In genomic region chr7:85322252-85322651, GRCh38 we compare ENCODE assay signal across 2 cellular contexts.
TF ChIP-seq lines count a peak whose summit lies in the region.

No MANE protein-coding gene starts in this region.

TF ChIP-seq in HEK293T, 16 proteins besides CTCF, POLR2A, EP300 and RAD21 (continued from another document):
- TF ChIP-seq, protein P1, sequence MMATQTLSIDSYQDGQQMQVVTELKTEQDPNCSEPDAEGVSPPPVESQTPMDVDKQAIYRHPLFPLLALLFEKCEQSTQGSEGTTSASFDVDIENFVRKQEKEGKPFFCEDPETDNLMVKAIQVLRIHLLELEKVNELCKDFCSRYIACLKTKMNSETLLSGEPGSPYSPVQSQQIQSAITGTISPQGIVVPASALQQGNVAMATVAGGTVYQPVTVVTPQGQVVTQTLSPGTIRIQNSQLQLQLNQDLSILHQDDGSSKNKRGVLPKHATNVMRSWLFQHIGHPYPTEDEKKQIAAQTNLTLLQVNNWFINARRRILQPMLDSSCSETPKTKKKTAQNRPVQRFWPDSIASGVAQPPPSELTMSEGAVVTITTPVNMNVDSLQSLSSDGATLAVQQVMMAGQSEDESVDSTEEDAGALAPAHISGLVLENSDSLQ (IDR thresholded peaks at IDR 0.05) = peak; percentile 75

TF ChIP-seq in H1, 55 proteins besides CTCF, POLR2A, EP300 and RAD21 (continued from another document):
- TF ChIP-seq YY1 (IDR thresholded peaks at IDR 0.05; ENCODE audit: low read depth, low read length) (no peak), CHD1 (IDR thresholded peaks at IDR 0.05; ENCODE audit: low read depth, low read length) (no peak), RXRA (IDR thresholded peaks at IDR 0.05; ENCODE audit: insufficient read depth, low read depth, low read length) (no peak), RBBP5 (IDR thresholded peaks at IDR 0.05; ENCODE audit: borderline replicate concordance, low read depth, low read length) (no peak), CHD7 (IDR thresholded peaks at IDR 0.05; ENCODE audit: insufficient replicate concordance, low read length) (no peak), EZH2 (IDR thresholded peaks at IDR 0.05; ENCODE audit: low read depth, low read length, severe bottlenecking) (no peak), SRF (IDR thresholded peaks at IDR 0.05; ENCODE audit: low read depth, low read length) (no peak), SIN3A (conservative IDR thresholded peaks at IDR 0.05 in 1 of 2, IDR thresholded peaks at IDR 0.05 in 1 of 2; ENCODE audit: low read depth in 1 of 2, low read length in 2 of 2) (no peak), SP2 (IDR thresholded peaks at IDR 0.05; ENCODE audit: low read length) (no peak), SUZ12 (IDR thresholded peaks at IDR 0.05; ENCODE audit: low read length) (no peak), GABPA (IDR thresholded peaks at IDR 0.05; ENCODE audit: borderline replicate concordance, insufficient read depth, low read length) (no peak)
